Comparison of ENCODE assay signal across 19 cellular contexts in genomic region chr1:172219966-172220365, GRCh38.
DNase-seq lines count a peak whose midpoint lies in the region; ATAC-seq and TF ChIP-seq lines count a peak whose summit lies in the region.
"Had no signal": no experiment of that assay in that cellular context is flagged by ENCODE, and none has a peak within 500 bp of the region (broad histone marks: within the 10 kb centered on the region; RNA-seq: fewer than 3 reads in every experiment).

No MANE protein-coding gene starts in this region.

- H3K4me3 ChIP-seq in HEK293 (ENCODE audit: low read depth, low read length) = no peak overlapping the region
- H3K4me3 ChIP-seq in SJCRH30 = no peak overlapping the region; the same call in 1 of the 2 replicates
- H3K4me3 ChIP-seq: PC-9 had no signal

- H3K27ac ChIP-seq in HEK293 (ENCODE audit: extremely low read depth, low read depth, low read length) (no peak overlapping the region), SJCRH30 (peak overlapping the region; percentile 89)
- H3K27ac ChIP-seq: PC-9 had no signal

- H3K4me1 Mint-ChIP-seq in mesothelial cell of epicardium = peaks cover 38% of the 10 kb centered on the region
- H3K4me1 Mint-ChIP-seq: T-cell had no signal

- no peak for TF ChIP-seq CTCF in HEK293 (tag by site-specific recombination; IDR thresholded peaks at IDR 0.05)
- no peak for TF ChIP-seq CTCF in mesothelial cell of epicardium (IDR thresholded peaks at IDR 0.05; ENCODE audit: unreplicated experiment)

- H3K36me3 Mint-ChIP-seq in mesothelial cell of epicardium = no peaks in the 10 kb centered on the region
- H3K36me3 Mint-ChIP-seq: CD14-positive monocyte, T-cell had no signal

- no peak for ATAC-seq in sciatic nerve
- ATAC-seq: T-cell had no signal

- POLR2A ChIA-PET in HEK293 (lab: Yijun Ruan, JAX) = no interaction called here

- H3K27me3 ChIP-seq in SJCRH30 = no peaks in the 10 kb centered on the region

- H3K9me3 ChIP-seq in HEK293 (ENCODE audit: control insufficient read depth, insufficient read depth, low read depth, low read length) (no peaks in the 10 kb centered on the region), SJCRH30 (replicated peaks) (no peaks in the 10 kb centered on the region)
- H3K9me3 ChIP-seq: SK-N-SH had no signal

- H3K4me1 ChIP-seq in HEK293 (ENCODE audit: control insufficient read depth, insufficient read depth, low read length) (no peaks in the 10 kb centered on the region), SJCRH30 (peaks cover 41% of the 10 kb centered on the region)

- CTCF ChIA-PET in HEK293 (lab: Yijun Ruan, JAX) = interaction anchor here (0.6 to 1.7 kb wide), 2 partner anchors 58 to 179 kb away, joined by 4 to 5 read pairs; no protein-coding TSS in a partner anchor

- peaks cover 5% of the 10 kb centered on the region for H3K9me3 Mint-ChIP-seq in mesothelial cell of epicardium
- H3K9me3 Mint-ChIP-seq: H9, IgD-negative memory B cell, T-cell had no signal

- H3K27ac Mint-ChIP-seq in mesothelial cell of epicardium = peak overlapping the region; percentile 65
- H3K27ac Mint-ChIP-seq: CD14-positive monocyte, IgD-negative memory B cell, T-cell had no signal

- H3K27me3 Mint-ChIP-seq in mesothelial cell of epicardium (ENCODE audit: low read depth) = no peaks in the 10 kb centered on the region
- H3K27me3 Mint-ChIP-seq: IgD-negative memory B cell, T-cell had no signal

- intact Hi-C loops in sciatic nerve (cut with DNase I) = no loop called here

- H3K36me3 ChIP-seq in HEK293 (ENCODE audit: control insufficient read depth in 2 of 2, insufficient read depth in 1 of 2, low read length in 2 of 2) (no peaks in the 10 kb centered on the region), SJCRH30 (no peaks in the 10 kb centered on the region)

- no peak overlapping the region for H3K4me3 Mint-ChIP-seq in mesothelial cell of epicardium
- H3K4me3 Mint-ChIP-seq: CD14-positive monocyte, H9, IgD-negative memory B cell, T-cell had no signal

- peak; percentile 12 for DNase-seq in NCI-H510A treated with DMSO at 0.1 percent for 48 hours (lab: John Stamatoyannopoulos, UW)
- no peak for DNase-seq in NCI-H510A (lab: John Stamatoyannopoulos, UW)
- peak; percentile 64 to 90 for DNase-seq in SJCRH30
- DNase-seq in mesothelial cell of epicardium (ENCODE audit: low spot score in 2 of 2, unreplicated experiment in 2 of 2) = no peak
- no peak for DNase-seq in GF-D8 (lab: John Stamatoyannopoulos, UW)
- DNase-seq in hypothalamus (lab: John Stamatoyannopoulos, UW) = no peak
- no peak for DNase-seq in sciatic nerve (ENCODE audit: low spot score)
- DNase-seq: AML-193, DMS79, H9, NCI-H1417 treated with DMSO at 0.1 percent for 48 hours, NCI-H2081, NCI-H526, PC-9, SK-N-SH, T-cell had no signal

TF ChIP-seq in HEK293, 187 proteins besides CTCF, POLR2A, EP300 and RAD21:
- TF ChIP-seq ZNF785 (tag by site-specific recombination; IDR thresholded peaks at IDR 0.05) (no peak), ZNF175 (tag by site-specific recombination; IDR thresholded peaks at IDR 0.05) (no peak), ATF2 (tag by site-specific recombination; IDR thresholded peaks at IDR 0.05; ENCODE audit: low read depth) (peak; percentile 54; the same call in 1 of the 2 replicates)

Comparison
In these comparisons a context has a peak if more than half of its experiments do, and no peak if none do; other contexts are left out.
1. DNase-seq: peak in NCI-H510A treated with DMSO at 0.1 percent for 48 hours (single experiment) and SJCRH30 (2 of 2); none in NCI-H510A (single experiment), mesothelial cell of epicardium (0 of 2), GF-D8 (single experiment), hypothalamus (0 of 51) and sciatic nerve (single experiment).